Comparison of ENCODE assay signal across 15 cellular contexts in genomic region chr1:204348197-204348596, GRCh38. TPM values are rescaled to one million over a fixed set of nuclear protein-coding genes. Genes with fewer than 3 reads are reported as not detected.
DNase-seq lines count a peak whose midpoint lies in the region; ATAC-seq, FAIRE-seq and TF ChIP-seq lines count a peak whose summit lies in the region.
"Had no signal": no experiment of that assay in that cellular context is flagged by ENCODE, and none has a peak within 500 bp of the region (broad histone marks: within the 10 kb centered on the region; RNA-seq: fewer than 3 reads in every experiment).

No MANE protein-coding gene starts in this region.

- H3K4me1 ChIP-seq in BLaER1 treated with 17β-estradiol and CSF1 and Interleukin-3, amounts not matched to agents 10 nM and 100 nM: peaks cover 8 to 44% (median 33%) of the 10 kb centered on the region in 10 experiments; a peak in 19 of 20 replicates
- H3K4me1 ChIP-seq in duodenal mucosa (ENCODE audit: control insufficient read depth in 1 of 2, insufficient read depth in 2 of 2, low read length in 2 of 2): peaks cover 38 to 48% of the 10 kb centered on the region in 2 donors
- peaks cover 57% of the 10 kb centered on the region for H3K4me1 ChIP-seq in mucosa of descending colon (ENCODE audit: low read depth)
- H3K4me1 ChIP-seq in small intestine (ENCODE audit: control insufficient read depth in 2 of 2, insufficient read depth in 1 of 2, low read depth in 1 of 2, low read length in 1 of 2): peaks cover 6 to 10% of the 10 kb centered on the region in 2 donors
- peaks cover 0 to 19% of the 10 kb centered on the region in 2 donors for H3K4me1 ChIP-seq in adrenal gland (replicated peaks in 1 of 2)

- no peaks in the 10 kb centered on the region; a peak in 1 of 22 replicates for H4K20me1 ChIP-seq in BLaER1 treated with 17β-estradiol and CSF1 and Interleukin-3, amounts not matched to agents 10 nM and 100 nM

- peak; percentile 86 for ATAC-seq in mucosa of descending colon
- no peak for ATAC-seq in activated T-cell treated with anti-CD3 and anti-CD28 coated beads, Interleukin-2, amount 50 U/mL, for 4 hours

- H3K4me2 ChIP-seq in BLaER1 treated with 17β-estradiol and CSF1 and Interleukin-3, amounts not matched to agents 10 nM and 100 nM: peak overlapping the region in 10 of 11 experiments; percentile 2 to 64 (median 42); a peak in 14 of 22 replicates

- H3K4me3 Mint-ChIP-seq in activated T-cell treated with anti-CD3 and anti-CD28 coated beads, Interleukin-2, amount 50 U/mL, for 4 hours: no peak overlapping the region
- H3K4me3 Mint-ChIP-seq: HFFc6, WTC11 had no signal

- no peak for FAIRE-seq in small intestine (lab: Jason Lieb, UNC)
- FAIRE-seq: K562, keratinocyte had no signal

- 7 to 49% (median 29%) methylated on average over 6 of the region's 6 CpGs for WGBS in small intestine, 3 donors
- 49 to 60% (median 56%) methylated on average over 6 of the region's 6 CpGs for WGBS in adrenal gland, 4 donors

- H3K9me3 ChIP-seq in BLaER1 treated with 17β-estradiol and CSF1 and Interleukin-3, amounts not matched to agents 10 nM and 100 nM (replicated peaks in 1 of 11): no peaks in the 10 kb centered on the region
- H3K9me3 ChIP-seq in duodenal mucosa (ENCODE audit: control insufficient read depth in 1 of 2, low read length in 2 of 2): no peaks in the 10 kb centered on the region
- H3K9me3 ChIP-seq in mucosa of descending colon: no peaks in the 10 kb centered on the region
- H3K9me3 ChIP-seq in small intestine (ENCODE audit: control insufficient read depth, low read depth): no peaks in the 10 kb centered on the region
- H3K9me3 ChIP-seq in adrenal gland (replicated peaks in 1 of 3): no peaks in the 10 kb centered on the region

- TF ChIP-seq POLR2A in adrenal gland (IDR thresholded peaks at IDR 0.05): no peak

- intact Hi-C loops in mucosa of descending colon (cut with DNase I, micrococcal nuclease) (no loop called here), adrenal gland (cut with DNase I) (no loop called here)

- TF ChIP-seq CTCF in mucosa of descending colon (IDR thresholded peaks at IDR 0.05) (no peak), adrenal gland (IDR thresholded peaks at IDR 0.05) (no peak)

- H3K9me3 Mint-ChIP-seq in activated T-cell treated with anti-CD3 and anti-CD28 coated beads, Interleukin-2, amount 50 U/mL, for 4 hours: no peaks in the 10 kb centered on the region
- H3K9me3 Mint-ChIP-seq: HFFc6, neural crest cell, WTC11 had no signal

- H3K27me3 Mint-ChIP-seq in activated T-cell treated with anti-CD3 and anti-CD28 coated beads, Interleukin-2, amount 50 U/mL, for 4 hours (ENCODE audit: low read depth): peaks cover 4% of the 10 kb centered on the region

- no peaks in the 10 kb centered on the region for H3K36me3 Mint-ChIP-seq in activated T-cell treated with anti-CD3 and anti-CD28 coated beads, Interleukin-2, amount 50 U/mL, for 4 hours (ENCODE audit: insufficient read depth)
- H3K36me3 Mint-ChIP-seq: WTC11 had no signal

- peaks cover 7% of the 10 kb centered on the region for H3K4me1 Mint-ChIP-seq in activated T-cell treated with anti-CD3 and anti-CD28 coated beads, Interleukin-2, amount 50 U/mL, for 4 hours (ENCODE audit: low read depth)

- peak in 2 of 3 donors; percentile 61 to 69 for DNase-seq in mucosa of descending colon
- peak; percentile 91 for DNase-seq in small intestine
- DNase-seq in activated T-cell treated with anti-CD3 and anti-CD28 coated beads, Interleukin-2, amount 50 U/mL, for 4 hours: no peak
- no peak for DNase-seq in DMS114 treated with DMSO at 0.1 percent for 48 hours (lab: John Stamatoyannopoulos, UW; ENCODE audit: unreplicated experiment)
- no peak for DNase-seq in adrenal gland
- no peak for DNase-seq in medulla oblongata (ENCODE audit: extremely low spot score)
- DNase-seq: HFFc6; NCI-H1092; stimulated activated CD4-positive, alpha-beta T cell treated with anti-CD3 and anti-CD28 coated beads, Interleukin-4, amount 100 ng/mL, for 4 hours had no signal

- no peaks in the 10 kb centered on the region for H3K36me3 ChIP-seq in BLaER1 treated with 17β-estradiol and CSF1 and Interleukin-3, amounts not matched to agents 10 nM and 100 nM
- H3K36me3 ChIP-seq in duodenal mucosa (ENCODE audit: control insufficient read depth in 1 of 2, insufficient read depth in 2 of 2, low read length in 2 of 2) (no peaks in the 10 kb centered on the region), mucosa of descending colon (ENCODE audit: low read depth) (no peaks in the 10 kb centered on the region), small intestine (ENCODE audit: control insufficient read depth in 2 of 2, insufficient read depth in 2 of 2, low read length in 2 of 2) (no peaks in the 10 kb centered on the region), adrenal gland (replicated peaks in 1 of 2) (no peaks in the 10 kb centered on the region)

- no peak overlapping the region for H3K27ac ChIP-seq in BLaER1 treated with 17β-estradiol and CSF1 and Interleukin-3, amounts not matched to agents 10 nM and 100 nM
- H3K27ac ChIP-seq in duodenal mucosa (ENCODE audit: low read depth, low read length): peak overlapping the region; percentile 6
- peak overlapping the region; percentile 58 to 70 for H3K27ac ChIP-seq in small intestine (ENCODE audit: low read depth in 1 of 2, low read length in 1 of 2)
- H3K27ac ChIP-seq in adrenal gland: peak overlapping the region in 2 of 5 donors; percentile 59 to 69

- no peak overlapping the region for H3K4me3 ChIP-seq in BLaER1 treated with 17β-estradiol and CSF1 and Interleukin-3, amounts not matched to agents 10 nM and 100 nM
- peak overlapping the region; percentile 5 to 48 for H3K4me3 ChIP-seq in duodenal mucosa (ENCODE audit: low read depth in 1 of 2, low read length in 2 of 2)
- no peak overlapping the region for H3K4me3 ChIP-seq in mucosa of descending colon
- H3K4me3 ChIP-seq in small intestine (ENCODE audit: low read depth in 1 of 2, low read length in 2 of 2): no peak overlapping the region
- no peak overlapping the region for H3K4me3 ChIP-seq in adrenal gland
- H3K4me3 ChIP-seq: K562 had no signal

- no peaks in the 10 kb centered on the region for H3K27me3 ChIP-seq in BLaER1 treated with 17β-estradiol and CSF1 and Interleukin-3, amounts not matched to agents 10 nM and 100 nM
- H3K27me3 ChIP-seq in duodenal mucosa (ENCODE audit: control insufficient read depth in 1 of 2, insufficient read depth in 2 of 2, low read length in 2 of 2) (no peaks in the 10 kb centered on the region), small intestine (ENCODE audit: control insufficient read depth in 2 of 2, insufficient read depth in 2 of 2, low read length in 2 of 2) (no peaks in the 10 kb centered on the region), adrenal gland (no peaks in the 10 kb centered on the region)

- H3K9ac ChIP-seq in BLaER1 treated with 17β-estradiol and CSF1 and Interleukin-3, amounts not matched to agents 10 nM and 100 nM: peak overlapping the region in 1 of 11 experiments; percentile 6; a peak in 1 of 22 replicates
- H3K9ac ChIP-seq in duodenal mucosa (ENCODE audit: low read depth in 1 of 2, low read length in 2 of 2): no peak overlapping the region

RNA-seq across cellular contexts. Expression of gene PLEKHA6, which starts 11.5 kb away (rescaled TPM):
- total RNA-seq in mucosa of descending colon: 100 to 1,000 TPM in 2 of 3 donors, 10 to 100 TPM in 1; 82.4 to 154 (median 115) TPM
- 10 to 100 TPM; 27.4 to 39.8 (median 36.7) TPM for polyA plus RNA-seq in small intestine
- total RNA-seq in activated T-cell treated with anti-CD3 and anti-CD28 coated beads, Interleukin-2, amount 50 U/mL, for 4 hours: under 1 TPM; 0.19 to 0.61 (median 0.29) TPM
- total RNA-seq in adrenal gland: 10 to 100 TPM in 1 of 8 donors, 1 to 10 TPM in 7; 2.2 to 13.8 (median 5.8) TPM
- 10 to 100 TPM in 1 of 3 donors, 1 to 10 TPM in 2; 3.0 to 12.8 (median 3.6) TPM for polyA plus RNA-seq in adrenal gland

Comparison
In these comparisons a context has a peak if more than half of its experiments do, and no peak if none do; other contexts are left out.
1. H3K27ac ChIP-seq: peak in duodenal mucosa (single experiment) and small intestine (2 of 2); none in BLaER1 treated with 17β-estradiol and CSF1 and Interleukin-3, amounts not matched to agents 10 nM and 100 nM (0 of 11).
2. H3K4me3 ChIP-seq: peak in duodenal mucosa (2 of 2); none in BLaER1 treated with 17β-estradiol and CSF1 and Interleukin-3, amounts not matched to agents 10 nM and 100 nM (0 of 10), mucosa of descending colon (single experiment), small intestine (0 of 2) and adrenal gland (0 of 4).
3. DNase-seq: peak in mucosa of descending colon (2 of 3) and small intestine (single experiment); none in activated T-cell treated with anti-CD3 and anti-CD28 coated beads, Interleukin-2, amount 50 U/mL, for 4 hours (single experiment), DMS114 treated with DMSO at 0.1 percent for 48 hours (single experiment), adrenal gland (0 of 7) and medulla oblongata (single experiment).
4. RNA of gene PLEKHA6, which starts 11.5 kb away (total RNA-seq): 82.4 to 154 TPM in mucosa of descending colon; 2.2 to 13.8 TPM in adrenal gland and 0.19 to 0.61 TPM in activated T-cell treated with anti-CD3 and anti-CD28 coated beads, Interleukin-2, amount 50 U/mL, for 4 hours; every median in the first group is over 4 times any median in the second.